In genomic region chr19:11078893-11079292, GRCh38 we compare ENCODE assay signal across 1 cellular context.
A peak's percentile ranks its signal among the peaks of the same experiment; 100 is the strongest.
TF ChIP-seq lines count a peak whose summit lies in the region.

No MANE protein-coding gene starts in this region.

TF ChIP-seq in HepG2, 621 proteins besides CTCF, POLR2A, EP300 and RAD21 (continued from another document):
- no peak for TF ChIP-seq DDIT3 (CRISPR knock-in tag; IDR thresholded peaks at IDR 0.05)
- TF ChIP-seq FOXA3 (CRISPR knock-in tag; IDR thresholded peaks at IDR 0.05): peak; percentile 60
- TF ChIP-seq E2F5 (CRISPR knock-in tag; conservative IDR thresholded peaks at IDR 0.05): no peak
- no peak for TF ChIP-seq U2AF2 (IDR thresholded peaks at IDR 0.05; ENCODE audit: low read depth, low read length)
- no peak for TF ChIP-seq ZNF20 (CRISPR knock-in tag; IDR thresholded peaks at IDR 0.05)
- no peak for TF ChIP-seq CEBPZ (IDR thresholded peaks at IDR 0.05; ENCODE audit: low read length)
- no peak for TF ChIP-seq GPBP1L1 (CRISPR knock-in tag; IDR thresholded peaks at IDR 0.05)
- TF ChIP-seq THRA (CRISPR knock-in tag; IDR thresholded peaks at IDR 0.05; ENCODE audit: borderline replicate concordance): peak; percentile 26; the same call in 1 of the 2 replicates
- no peak for TF ChIP-seq NR2F6 (IDR thresholded peaks at IDR 0.05)
- peak; percentile 55; the same call in 1 of the 2 replicates for TF ChIP-seq NR2F6 (CRISPR knock-in tag; IDR thresholded peaks at IDR 0.05)
- TF ChIP-seq ARID5B (CRISPR knock-in tag; IDR thresholded peaks at IDR 0.05): peak; percentile 69
- no peak for TF ChIP-seq ZNF335 (CRISPR knock-in tag; IDR thresholded peaks at IDR 0.05)
- 0 out of 2 replicates have a peak, but pooled peaks have one; percentile 21 for TF ChIP-seq MIER3 (CRISPR knock-in tag; IDR thresholded peaks at IDR 0.05; ENCODE audit: borderline replicate concordance)
- no peak for TF ChIP-seq FOXA1 (IDR thresholded peaks at IDR 0.05)
- TF ChIP-seq FOXA1 (CRISPR knock-in tag; IDR thresholded peaks at IDR 0.05): peak; percentile 34; the same call in 1 of the 2 replicates
- TF ChIP-seq ZNF772 (CRISPR knock-in tag; IDR thresholded peaks at IDR 0.05): no peak
- no peak for TF ChIP-seq SNRNP70 (IDR thresholded peaks at IDR 0.05; ENCODE audit: low read depth, low read length)
- peak; percentile 78 for TF ChIP-seq ZNF644 (CRISPR knock-in tag; IDR thresholded peaks at IDR 0.05; ENCODE audit: low read depth)
- no peak for TF ChIP-seq ZBTB26 (CRISPR knock-in tag; IDR thresholded peaks at IDR 0.05; ENCODE audit: borderline replicate concordance)
- no peak for TF ChIP-seq ZNF720 (CRISPR knock-in tag; IDR thresholded peaks at IDR 0.05)
- TF ChIP-seq NR2F2 (IDR thresholded peaks at IDR 0.05; ENCODE audit: borderline replicate concordance, low read depth): no peak
- TF ChIP-seq MIXL1 (CRISPR knock-in tag; IDR thresholded peaks at IDR 0.05): 0 out of 2 replicates have a peak, but pooled peaks have one; percentile 13
